21 cellular contexts compared by ENCODE assay signal in the genomic region with DNA sequence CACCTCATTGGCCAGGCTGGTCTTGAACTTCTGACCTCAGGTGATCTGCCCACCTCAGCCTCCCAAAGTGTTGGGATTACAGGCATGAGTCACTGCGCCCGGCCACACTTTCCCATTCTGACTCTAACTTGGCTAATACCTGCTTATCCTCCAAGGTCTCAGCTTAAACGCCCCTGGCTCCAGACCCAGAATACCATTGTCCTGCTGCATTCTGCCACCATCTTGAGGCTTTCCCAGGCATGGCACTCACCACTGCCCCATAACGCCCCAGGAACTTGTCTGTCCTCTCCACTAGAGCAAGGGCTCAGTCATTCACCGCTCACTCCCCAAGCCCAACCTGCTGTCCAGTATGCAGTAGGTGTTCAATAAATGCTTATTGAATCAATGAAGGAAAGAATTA. TPM values are rescaled to one million over a fixed set of nuclear protein-coding genes. Genes with fewer than 3 reads are reported as not detected.
"Had no signal": no experiment of that assay in that cellular context is flagged by ENCODE, and none has a peak within 500 bp of the region (broad histone marks: within the 10 kb centered on the region; RNA-seq: fewer than 3 reads in every experiment).

No MANE protein-coding gene starts in this region.

- H3K4me3 Mint-ChIP-seq: naive thymus-derived CD4-positive, alpha-beta T cell; nephron progenitor cell had no signal

- H3K27ac ChIP-seq: epithelial cell of prostate, esophagus muscularis mucosa, gastrocnemius medialis, heart right ventricle, ovary, upper lobe of left lung, uterus had no signal

- H3K27me3 ChIP-seq: esophagus muscularis mucosa, gastrocnemius medialis, heart right ventricle, ovary, upper lobe of left lung, uterus had no signal

- H3K27ac Mint-ChIP-seq: naive thymus-derived CD4-positive, alpha-beta T cell; nephron progenitor cell had no signal

- H3K4me2 ChIP-seq: smooth muscle cell had no signal

- H3K36me3 ChIP-seq: esophagus muscularis mucosa, gastrocnemius medialis, heart right ventricle, ovary, upper lobe of left lung, uterus had no signal

- ATAC-seq: gastrocnemius medialis; heart right ventricle; naive thymus-derived CD4-positive, alpha-beta T cell; right cardiac atrium had no signal

- DNase-seq: effector memory CD4-positive, alpha-beta T cell; gastrocnemius medialis; heart right ventricle; hypothalamus; kidney glomerular epithelial cell; naive thymus-derived CD4-positive, alpha-beta T cell; nephron progenitor cell; nucleus accumbens; ovary; stimulated activated CD4-positive, alpha-beta T cell treated with anti-CD3 and anti-CD28 coated beads, Interleukin-2, amount 100 ng/mL, for 48 hours; stimulated activated naive CD4-positive, alpha-beta T cell treated with Interleukin-2 at 50 U/mL for 16 hours; upper lobe of left lung; uterus had no signal

- FAIRE-seq: islet of Langerhans had no signal

- H3K4me1 Mint-ChIP-seq: naive thymus-derived CD4-positive, alpha-beta T cell had no signal

- H3K9me3 ChIP-seq: esophagus muscularis mucosa, gastrocnemius medialis, heart right ventricle, ovary, upper lobe of left lung, uterus had no signal

- H3K4me3 ChIP-seq: esophagus muscularis mucosa, gastrocnemius medialis, heart right ventricle, ovary, smooth muscle cell, upper lobe of left lung, uterus had no signal

- H3K9me3 Mint-ChIP-seq: naive thymus-derived CD4-positive, alpha-beta T cell; nephron progenitor cell had no signal

- H3K36me3 Mint-ChIP-seq: naive thymus-derived CD4-positive, alpha-beta T cell had no signal

RNA-seq across cellular contexts. Expression of a gene that starts 39.8 kb away (rescaled TPM):
- total RNA-seq: lung microvascular endothelial cell; mesenteric fat pad; naive thymus-derived CD4-positive, alpha-beta T cell had no signal
- polyA plus RNA-seq: liver; naive thymus-derived CD4-positive, alpha-beta T cell had no signal

RNA-seq across cellular contexts. Expression of a gene that starts 53.0 kb away (rescaled TPM):
- total RNA-seq: gastrocnemius medialis, lung microvascular endothelial cell had no signal
- polyA plus RNA-seq: naive thymus-derived CD4-positive, alpha-beta T cell had no signal

RNA-seq across cellular contexts. Expression of a gene that starts 59.9 kb away (rescaled TPM):
- total RNA-seq: esophagus muscularis mucosa; heart right ventricle; liver; lung microvascular endothelial cell; mesenteric fat pad; naive thymus-derived CD4-positive, alpha-beta T cell; ovary; right cardiac atrium; smooth muscle cell; uterus had no signal
- polyA plus RNA-seq: heart right ventricle; liver; naive thymus-derived CD4-positive, alpha-beta T cell; right cardiac atrium had no signal
